In the genomic region with DNA sequence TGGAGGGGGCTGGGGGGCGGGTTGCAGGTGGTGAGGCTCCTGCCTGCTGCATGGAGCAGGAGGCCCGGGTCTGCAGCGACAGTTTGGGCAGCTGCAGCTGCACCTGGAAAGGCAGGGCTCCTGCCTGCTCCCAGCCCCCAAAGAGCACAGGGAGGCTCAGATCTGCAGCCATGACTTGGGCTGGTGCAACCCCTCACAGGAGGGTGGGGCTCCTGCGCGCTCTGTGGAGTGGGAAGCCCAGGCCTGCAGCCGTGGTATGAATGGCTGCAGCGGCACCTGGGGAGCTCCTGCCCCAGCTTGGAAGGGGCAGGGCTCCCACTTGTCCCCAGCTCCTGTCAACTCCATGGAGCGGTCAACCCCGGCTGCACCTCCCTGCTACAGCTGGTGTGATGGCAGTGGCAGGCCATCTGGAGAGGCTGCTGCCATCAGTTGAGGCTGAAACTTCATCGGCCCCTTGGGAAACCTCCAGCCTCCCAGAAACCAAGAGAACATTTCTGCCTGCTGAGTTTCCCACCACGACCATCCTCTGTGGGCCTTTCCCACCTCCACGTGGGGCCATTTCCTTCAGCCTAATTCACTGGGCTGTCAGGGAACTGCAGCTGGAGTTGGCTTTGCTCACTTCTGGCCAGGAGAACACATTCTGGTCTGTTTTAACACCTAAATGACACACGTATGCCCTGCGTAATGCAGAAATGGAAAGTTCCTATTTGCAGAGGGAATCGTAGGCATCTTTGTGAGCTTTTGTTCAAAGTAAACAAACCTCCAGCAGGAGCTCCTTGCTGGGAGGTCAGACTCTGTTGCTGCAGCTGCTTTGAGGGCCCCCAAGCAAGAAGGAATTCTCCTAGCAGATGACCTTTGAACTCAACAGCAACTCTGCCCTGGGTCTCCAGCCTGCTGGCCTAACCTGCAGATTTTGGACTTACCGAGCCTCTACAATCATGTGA, we compare ENCODE assay signal across 19 cellular contexts.
DNase-seq lines count a peak whose midpoint lies in the region; TF ChIP-seq lines count a peak whose summit lies in the region.
"Had no signal": no experiment of that assay in that cellular context is flagged by ENCODE, and none has a peak within 500 bp of the region (broad histone marks: within the 10 kb centered on the region; RNA-seq: fewer than 3 reads in every experiment).

No MANE protein-coding gene starts in this region.

- H3K27ac ChIP-seq in BLaER1 (peak overlapping the region; percentile 82), breast epithelium (no peak overlapping the region)
- H3K27ac ChIP-seq: foreskin keratinocyte, pancreas had no signal

- H3K4me3 ChIP-seq in BLaER1 (peak overlapping the region; percentile 45), adipocyte (ENCODE audit: low read length) (no peak overlapping the region), breast epithelium (no peak overlapping the region)
- H3K4me3 ChIP-seq: pancreas had no signal

- no peak overlapping the region for H3K27ac Mint-ChIP-seq in activated CD4-positive, alpha-beta memory T cell treated with anti-CD3 and anti-CD28 coated beads, Interleukin-2, amount 10 ng/mL, durations not matched to agents 7 days and 5 days
- H3K27ac Mint-ChIP-seq: stimulated activated effector memory CD8-positive, alpha-beta T cell treated with anti-CD3 and anti-CD28 coated beads, Interleukin-12 subunit alpha, Interleukin-12 subunit beta, amount 100 ng/mL, for 72 hours had no signal

- TF ChIP-seq POLR2A in breast epithelium (IDR thresholded peaks at IDR 0.05), result no peak

- H3K4me3 Mint-ChIP-seq in activated CD4-positive, alpha-beta memory T cell treated with anti-CD3 and anti-CD28 coated beads, Interleukin-2, amount 10 ng/mL, durations not matched to agents 7 days and 5 days, result no peak overlapping the region
- H3K4me3 Mint-ChIP-seq: CD4-positive, CD25-positive, alpha-beta regulatory T cell; central memory CD8-positive, alpha-beta T cell; stimulated activated effector memory CD8-positive, alpha-beta T cell treated with anti-CD3 and anti-CD28 coated beads, Interleukin-12 subunit alpha, Interleukin-12 subunit beta, amount 100 ng/mL, for 72 hours had no signal

- DNase-seq in HuH-7.5 (ENCODE audit: low spot score), result peak; percentile 54
- DNase-seq in adipocyte (ENCODE audit: low read depth), result peak; percentile 1
- peak; percentile 19 for DNase-seq in myocyte (ENCODE audit: low read depth)
- no peak for DNase-seq in activated gamma-delta T cell treated with Interleukin-2 at 50 U/mL for 16 hours
- DNase-seq in breast epithelium (ENCODE audit: low spot score in 2 of 2), result no peak
- DNase-seq in DMS79 (lab: John Stamatoyannopoulos, UW), result no peak
- DNase-seq in activated CD4-positive, alpha-beta memory T cell treated with anti-CD3 and anti-CD28 coated beads, Interleukin-2, amount 10 ng/mL, durations not matched to agents 7 days and 5 days, result no peak
- DNase-seq: activated CD4-positive, alpha-beta T cell treated with anti-CD3 and anti-CD28 coated beads, Interleukin-2, amount 50 U/mL, for 1 hour; activated CD8-positive, alpha-beta memory T cell treated with anti-CD3 and anti-CD28 coated beads, Interleukin-2, amount 50 U/mL, for 48 hours; CD4-positive, CD25-positive, alpha-beta regulatory T cell; DMS53; foreskin keratinocyte; KG1; mammary epithelial cell; NCI-H187 treated with DMSO at 0.1 percent for 48 hours; pancreas had no signal

- no peaks in the 10 kb centered on the region for H4K20me1 ChIP-seq in BLaER1

- TF ChIP-seq CTCF in breast epithelium (IDR thresholded peaks at IDR 0.05), result no peak

- H3K4me2 ChIP-seq in BLaER1, result peak overlapping the region; percentile 91

- H3K9me3 Mint-ChIP-seq in activated CD4-positive, alpha-beta memory T cell treated with anti-CD3 and anti-CD28 coated beads, Interleukin-2, amount 10 ng/mL, durations not matched to agents 7 days and 5 days, result peaks cover under 1% of the 10 kb centered on the region
- H3K9me3 Mint-ChIP-seq: CD4-positive, CD25-positive, alpha-beta regulatory T cell; central memory CD8-positive, alpha-beta T cell; stimulated activated effector memory CD8-positive, alpha-beta T cell treated with anti-CD3 and anti-CD28 coated beads, Interleukin-12 subunit alpha, Interleukin-12 subunit beta, amount 100 ng/mL, for 72 hours had no signal

- H3K4me1 Mint-ChIP-seq in activated CD4-positive, alpha-beta memory T cell treated with anti-CD3 and anti-CD28 coated beads, Interleukin-2, amount 10 ng/mL, durations not matched to agents 7 days and 5 days, result no peaks in the 10 kb centered on the region
- H3K4me1 Mint-ChIP-seq: CD4-positive, CD25-positive, alpha-beta regulatory T cell; central memory CD8-positive, alpha-beta T cell; stimulated activated effector memory CD8-positive, alpha-beta T cell treated with anti-CD3 and anti-CD28 coated beads, Interleukin-12 subunit alpha, Interleukin-12 subunit beta, amount 100 ng/mL, for 72 hours had no signal

- H3K27me3 ChIP-seq in BLaER1, result peaks cover 4% of the 10 kb centered on the region; the same call in 1 of the 2 replicates
- peaks cover 77% of the 10 kb centered on the region for H3K27me3 ChIP-seq in adipocyte (replicated peaks; ENCODE audit: control insufficient read depth, insufficient read depth, low read length)
- peaks cover 0 to 9% of the 10 kb centered on the region in 2 donors for H3K27me3 ChIP-seq in breast epithelium
- H3K27me3 ChIP-seq: pancreas had no signal

- H3K27me3 Mint-ChIP-seq in activated CD4-positive, alpha-beta memory T cell treated with anti-CD3 and anti-CD28 coated beads, Interleukin-2, amount 10 ng/mL, durations not matched to agents 7 days and 5 days, result peaks cover 13% of the 10 kb centered on the region

- intact Hi-C loops in breast epithelium (cut with DNase I; ENCODE audit: low total_unique reads), result loop anchor here (5.0 kb wide), 1 partner anchor 1681 kb away; no protein-coding TSS in a partner anchor

- CTCF ChIA-PET in activated CD4-positive, alpha-beta memory T cell treated with anti-CD3 and anti-CD28 coated beads, Interleukin-2, amount 10 ng/mL, durations not matched to agents 7 days and 5 days (lab: Charles Lee), result no interaction called here

- H3K36me3 ChIP-seq in BLaER1 (no peaks in the 10 kb centered on the region), adipocyte (ENCODE audit: control insufficient read depth, insufficient read depth, low read length, severe bottlenecking) (no peaks in the 10 kb centered on the region), breast epithelium (no peaks in the 10 kb centered on the region)
- H3K36me3 ChIP-seq: pancreas had no signal

- no peaks in the 10 kb centered on the region for H3K36me3 Mint-ChIP-seq in activated CD4-positive, alpha-beta memory T cell treated with anti-CD3 and anti-CD28 coated beads, Interleukin-2, amount 10 ng/mL, durations not matched to agents 7 days and 5 days (ENCODE audit: low read depth)
- H3K36me3 Mint-ChIP-seq: CD4-positive, CD25-positive, alpha-beta regulatory T cell; stimulated activated effector memory CD8-positive, alpha-beta T cell treated with anti-CD3 and anti-CD28 coated beads, Interleukin-12 subunit alpha, Interleukin-12 subunit beta, amount 100 ng/mL, for 72 hours had no signal

- H3K4me1 ChIP-seq in BLaER1 (peaks cover 90% of the 10 kb centered on the region), adipocyte (ENCODE audit: control insufficient read depth, insufficient read depth, low read length) (no peaks in the 10 kb centered on the region), breast epithelium (no peaks in the 10 kb centered on the region)
- H3K4me1 ChIP-seq: foreskin keratinocyte, pancreas had no signal

- H3K9me3 ChIP-seq in BLaER1, result peaks cover 10% of the 10 kb centered on the region
- no peaks in the 10 kb centered on the region for H3K9me3 ChIP-seq in adipocyte (ENCODE audit: control insufficient read depth, low read length)
- H3K9me3 ChIP-seq in breast epithelium, result no peaks in the 10 kb centered on the region
- H3K9me3 ChIP-seq: pancreas had no signal

- H3K9ac ChIP-seq in BLaER1, result no peak overlapping the region
- H3K9ac ChIP-seq in adipocyte (ENCODE audit: low read length), result no peak overlapping the region

- POLR2A ChIA-PET in activated CD4-positive, alpha-beta memory T cell treated with anti-CD3 and anti-CD28 coated beads, Interleukin-2, amount 10 ng/mL, durations not matched to agents 7 days and 5 days (lab: Charles Lee), result no interaction called here

Comparison
In these comparisons a context has a peak if more than half of its experiments do, and no peak if none do; other contexts are left out.
1. DNase-seq: peak in HuH-7.5 (single experiment), adipocyte (single experiment) and myocyte (single experiment); none in activated gamma-delta T cell treated with Interleukin-2 at 50 U/mL for 16 hours (single experiment), breast epithelium (0 of 2), DMS79 (single experiment) and activated CD4-positive, alpha-beta memory T cell treated with anti-CD3 and anti-CD28 coated beads, Interleukin-2, amount 10 ng/mL, durations not matched to agents 7 days and 5 days (single experiment).